In genomic region chr13:110225609-110226008, GRCh38 we compare ENCODE assay signal across 26 cellular contexts.
DNase-seq lines count a peak whose midpoint lies in the region; ATAC-seq and TF ChIP-seq lines count a peak whose summit lies in the region.
"Had no signal": no experiment of that assay in that cellular context is flagged by ENCODE, and none has a peak within 500 bp of the region (broad histone marks: within the 10 kb centered on the region; RNA-seq: fewer than 3 reads in every experiment).

No MANE protein-coding gene starts in this region.

- intact Hi-C loops in Right ventricle myocardium inferior (cut with DNase I) (loop anchor here (5.0 kb wide), 1 partner anchor 37 kb away; no protein-coding TSS in a partner anchor), esophagus squamous epithelium (cut with DNase I) (no loop called here), gastrocnemius medialis (cut with DNase I; ENCODE audit: low total_unique reads) (loop anchor here (5.0 kb wide), 1 partner anchor 77 kb away; no protein-coding TSS in a partner anchor), vagina (cut with DNase I) (no loop called here), aorta (cut with DNase I) (no loop called here)

- TF ChIP-seq CTCF in right atrium auricular region (IDR thresholded peaks at IDR 0.05) (no peak), esophagus squamous epithelium (IDR thresholded peaks at IDR 0.05) (no peak), gastrocnemius medialis (IDR thresholded peaks at IDR 0.05 in 4 of 5, conservative IDR thresholded peaks at IDR 0.05 in 1 of 5) (no peak), vagina (IDR thresholded peaks at IDR 0.05) (no peak)

- in situ Hi-C loops in gastrocnemius medialis (cut with MboI; ENCODE audit: low sequenced_read_pairs in 4 of 4): loop anchor here in 2 of 4 donors (10.0 to 25.0 kb wide), 2 partner anchors 187 to 189 kb away; no protein-coding TSS in a partner anchor

- H3K27me3 ChIP-seq in right atrium auricular region (no peaks in the 10 kb centered on the region), esophagus squamous epithelium (no peaks in the 10 kb centered on the region), gastrocnemius medialis (no peaks in the 10 kb centered on the region), vagina (no peaks in the 10 kb centered on the region), aorta (ENCODE audit: control insufficient read depth in 1 of 2, insufficient read depth in 2 of 2, low read length in 1 of 2) (no peaks in the 10 kb centered on the region)
- H3K27me3 ChIP-seq: body of pancreas, testis had no signal

- peak overlapping the region; percentile 27 to 41 for H3K27ac ChIP-seq in right atrium auricular region
- peak overlapping the region in 3 of 4 donors; percentile 42 to 59 (median 49) for H3K27ac ChIP-seq in esophagus squamous epithelium
- H3K27ac ChIP-seq in gastrocnemius medialis: peak overlapping the region; percentile 41 to 69 (median 55)
- H3K27ac ChIP-seq in vagina: peak overlapping the region; percentile 62
- peak overlapping the region in 1 of 2 donors; percentile 10 for H3K27ac ChIP-seq in aorta (ENCODE audit: low read depth in 1 of 2, low read length in 2 of 2)
- H3K27ac ChIP-seq: testis had no signal

- H3K4me3 ChIP-seq in right atrium auricular region: no peak overlapping the region
- H3K4me3 ChIP-seq in esophagus squamous epithelium: no peak overlapping the region
- no peak overlapping the region for H3K4me3 ChIP-seq in gastrocnemius medialis
- no peak overlapping the region for H3K4me3 ChIP-seq in vagina
- no peak overlapping the region for H3K4me3 ChIP-seq in aorta (ENCODE audit: low read length in 2 of 2)
- H3K4me3 ChIP-seq: body of pancreas, testis had no signal

- no peak for ATAC-seq in Right ventricle myocardium inferior
- ATAC-seq in gastrocnemius medialis: no peak
- no peak for ATAC-seq in aorta (ENCODE audit: low FRiP score)
- no peak for ATAC-seq in GM19351 (IDR thresholded peaks at IDR 0.05; ENCODE audit: unreplicated experiment)
- ATAC-seq: activated T-helper 17 cell treated with anti-CD3 and anti-CD28 coated beads, Interleukin-2, amount 50 U/mL, for 72 hours; effector memory CD8-positive, alpha-beta T cell; PC-3; stimulated activated memory B cell treated with anti-CD40 and anti-IgM and Interleukin-4, amounts not matched to agents 10 μg/mL and 1 μg/mL and 100 μg/mL, for 72 hours had no signal

- H3K36me3 ChIP-seq in right atrium auricular region (peaks cover 12% of the 10 kb centered on the region), esophagus squamous epithelium (no peaks in the 10 kb centered on the region), gastrocnemius medialis (no peaks in the 10 kb centered on the region), vagina (no peaks in the 10 kb centered on the region), aorta (ENCODE audit: control insufficient read depth in 1 of 2, insufficient read depth in 2 of 2, low read length in 1 of 2) (no peaks in the 10 kb centered on the region)

- H3K9me3 ChIP-seq in right atrium auricular region (no peaks in the 10 kb centered on the region), esophagus squamous epithelium (no peaks in the 10 kb centered on the region), gastrocnemius medialis (no peaks in the 10 kb centered on the region), vagina (no peaks in the 10 kb centered on the region), aorta (ENCODE audit: control insufficient read depth, low read length) (no peaks in the 10 kb centered on the region)
- H3K9me3 ChIP-seq: body of pancreas, testis had no signal

- H3K4me1 ChIP-seq in right atrium auricular region (peaks cover 0 to 75% of the 10 kb centered on the region in 2 donors), esophagus squamous epithelium (peaks cover 3 to 24% (median 11%) of the 10 kb centered on the region in 3 donors), gastrocnemius medialis (peaks cover 11 to 16% of the 10 kb centered on the region in 2 donors), vagina (peaks cover 30% of the 10 kb centered on the region), aorta (ENCODE audit: control insufficient read depth in 1 of 2, insufficient read depth in 2 of 2, low read length in 2 of 2) (peaks cover under 1 to 4% of the 10 kb centered on the region in 2 donors)

- no peak for TF ChIP-seq POLR2A in esophagus squamous epithelium (IDR thresholded peaks at IDR 0.05)
- TF ChIP-seq POLR2A in gastrocnemius medialis (IDR thresholded peaks at IDR 0.05): no peak
- no peak for TF ChIP-seq POLR2A in vagina (IDR thresholded peaks at IDR 0.05)

- 86 to 88% methylated on average over 8 of the region's 8 CpGs for WGBS in esophagus squamous epithelium, 2 donors
- WGBS in aorta, 2 donors: 80 to 81% methylated on average over 8 of the region's 8 CpGs

- no peak for DNase-seq in right atrium auricular region (ENCODE audit: low spot score)
- no peak for DNase-seq in Right ventricle myocardium inferior (ENCODE audit: missing footprints)
- no peak for DNase-seq in esophagus squamous epithelium (lab: John Stamatoyannopoulos, UW)
- no peak for DNase-seq in gastrocnemius medialis
- peak in 1 of 2 donors; percentile 77 for DNase-seq in vagina (ENCODE audit: extremely low spot score in 2 of 2)
- DNase-seq in aorta: no peak
- DNase-seq in activated CD8-positive, alpha-beta memory T cell treated with anti-CD3 and anti-CD28 coated beads for 24 hours: no peak
- DNase-seq: activated B cell treated with CpG ODN at 0.5 μM for 24 hours; activated CD4-positive, alpha-beta T cell treated with anti-CD3 and anti-CD28 coated beads, Interleukin-2, amount 50 U/mL, for 4 hours; activated CD8-positive, alpha-beta memory T cell treated with anti-CD3 and anti-CD28 coated beads, Interleukin-2, amount 50 U/mL, for 48 hours; activated naive CD8-positive, alpha-beta T cell treated with anti-CD3 and anti-CD28 coated beads, Interleukin-2, amount 10 ng/mL, durations not matched to agents 7 days and 5 days; body of pancreas; effector memory CD8-positive, alpha-beta T cell; mammary epithelial cell; naive B cell; NCI-H1417; NCI-H2081 treated with DMSO at 0.1 percent for 48 hours; nucleus accumbens; PC-3; SHP77 treated with DMSO at 0.1 percent for 48 hours; stimulated activated CD4-positive, alpha-beta T cell treated with anti-CD3 and anti-CD28 coated beads, Interleukin-4, amount 100 ng/mL, for 1 hour; SW 1271; testis had no signal

Comparison
In these comparisons a context has a peak if more than half of its experiments do, and no peak if none do; other contexts are left out.
1. intact Hi-C loops: an anchor here in Right ventricle myocardium inferior (5.0 kb wide) and gastrocnemius medialis (5.0 kb wide); none called in esophagus squamous epithelium, vagina and aorta.